9 cellular contexts compared by ENCODE assay signal in genomic region chr11:65871811-65872548, GRCh38. TPM values are rescaled to one million over a fixed set of nuclear protein-coding genes. Genes with fewer than 3 reads are reported as not detected.
DNase-seq lines count a peak whose midpoint lies in the region; ATAC-seq, FAIRE-seq and TF ChIP-seq lines count a peak whose summit lies in the region.
"Had no signal": no experiment of that assay in that cellular context is flagged by ENCODE, and none has a peak within 500 bp of the region (broad histone marks: within the 10 kb centered on the region; RNA-seq: fewer than 3 reads in every experiment).

No MANE protein-coding gene starts in this region.

- peaks cover 6% of the 10 kb centered on the region for H3K4me1 ChIP-seq in A549

- H3K4me3 ChIP-seq in A549 = no peak overlapping the region

- POLR2A ChIA-PET in A549 (lab: Yijun Ruan, JAX) = interaction anchor here (0.6 to 1.8 kb wide), 5 partner anchors 12 to 19 kb away, joined by 3 to 10 read pairs (median 6); partner anchors contain the start of genes FIBP and MUS81

- no peak for TF ChIP-seq POLR2A in A549 (IDR thresholded peaks at IDR 0.05; ENCODE audit: low read length)

- WGBS in A549 (ENCODE audit: missing lambda C conversion rate) = 90% methylated on average over 14 of the region's 26 CpGs

- FAIRE-seq in A549 (lab: Jason Lieb, UNC) = no peak
- FAIRE-seq: endometrium had no signal

- H3K9me3 Mint-ChIP-seq in endothelial cell (ENCODE audit: unreplicated experiment) = no peaks in the 10 kb centered on the region

- H3K27ac ChIP-seq in A549 = peak overlapping the region in 1 of 2 experiments; percentile 82; a peak in 3 of 6 replicates

- H3K9me3 ChIP-seq in A549 = no peaks in the 10 kb centered on the region

- DNase-seq in A549 (ENCODE audit: low read depth in 1 of 2, low spot score in 1 of 2) (no peak), LHCN-M2 (ENCODE audit: low read depth) (peak; percentile 57), endothelial cell (ENCODE audit: low spot score) (peak; percentile 56), myocyte (ENCODE audit: low read depth) (peak; percentile 64), amniotic stem cell (lab: John Stamatoyannopoulos, UW) (no peak), DMS79 (lab: John Stamatoyannopoulos, UW) (no peak), NCI-H1048 (lab: John Stamatoyannopoulos, UW) (no peak)

- H3K4me1 Mint-ChIP-seq in endothelial cell (ENCODE audit: unreplicated experiment) = peaks cover 43% of the 10 kb centered on the region

- peak overlapping the region; percentile 92 for H3K4me3 Mint-ChIP-seq in endothelial cell (ENCODE audit: unreplicated experiment)

- peak overlapping the region; percentile 61 for H3K27ac Mint-ChIP-seq in endothelial cell (ENCODE audit: unreplicated experiment)

- no peak for TF ChIP-seq RAD21 in A549 (conservative IDR thresholded peaks at IDR 0.05 in 1 of 2, IDR thresholded peaks at IDR 0.05 in 1 of 2)

- peaks cover 18% of the 10 kb centered on the region for H3K36me3 Mint-ChIP-seq in endothelial cell (ENCODE audit: low read depth, unreplicated experiment)

- H3K4me2 ChIP-seq in A549 = no peak overlapping the region

- TF ChIP-seq CTCF in A549 (IDR thresholded peaks at IDR 0.05) = no peak
- TF ChIP-seq CTCF in endothelial cell (IDR thresholded peaks at IDR 0.05; ENCODE audit: unreplicated experiment) = no peak

- peaks cover 33% of the 10 kb centered on the region for H3K27me3 Mint-ChIP-seq in endothelial cell (ENCODE audit: unreplicated experiment)

- ATAC-seq in A549 (peak; percentile 1 to 6; a peak in 1 of 6 replicates), HG02588 (IDR thresholded peaks at IDR 0.05; ENCODE audit: unreplicated experiment) (no peak)

- TF ChIP-seq EP300 in A549 (IDR thresholded peaks at IDR 0.05) = no peak

- CTCF ChIA-PET in A549 (lab: Yijun Ruan, JAX) = interaction anchor here (1.1 to 7.5 kb wide), 3 partner anchors 11 to 18 kb away, joined by 4 to 158 read pairs (median 78); partner anchors contain the start of genes CFL1, FIBP and MUS81

TF ChIP-seq in A549, 52 proteins besides CTCF, POLR2A, EP300 and RAD21:
- no peak for TF ChIP-seq PHF8 (IDR thresholded peaks at IDR 0.05; ENCODE audit: borderline replicate concordance, low read depth)
- TF ChIP-seq EHF (CRISPR knock-in tag; IDR thresholded peaks at IDR 0.05) = no peak
- TF ChIP-seq NPAS2 (CRISPR knock-in tag; IDR thresholded peaks at IDR 0.05; ENCODE audit: borderline replicate concordance) = no peak
- TF ChIP-seq SMC3 (IDR thresholded peaks at IDR 0.05) = no peak
- no peak for TF ChIP-seq PBX3 (IDR thresholded peaks at IDR 0.05)
- TF ChIP-seq KDM5A (IDR thresholded peaks at IDR 0.05) = no peak
- no peak for TF ChIP-seq HOXA7 (CRISPR knock-in tag; IDR thresholded peaks at IDR 0.05)
- TF ChIP-seq ELK1 (IDR thresholded peaks at IDR 0.05; ENCODE audit: low read depth, low read length) = no peak
- TF ChIP-seq FOSL2 (IDR thresholded peaks at IDR 0.05) = no peak
- TF ChIP-seq FOSL2 (CRISPR knock-in tag; IDR thresholded peaks at IDR 0.05) = no peak
- TF ChIP-seq CHD4 (IDR thresholded peaks at IDR 0.05; ENCODE audit: borderline replicate concordance) = no peak
TF ChIP-seq in A549: peak in this region for 0.

RNA-seq across cellular contexts. Expression of gene EFEMP2, which starts 0.6 kb away (rescaled TPM):
- polyA plus RNA-seq in A549 (2011; rRNA removed) (0.89 and 1.3 TPM in 2 replicates), A549 (2017; fragmentation: RNase III; extraction: RNeasy Plus Mini Kit Qiagen cat#74134 plus additional on column Dnase treatment) (0.98 to 1.5 TPM (median 1.4 TPM) in 3 replicates)
- polyA plus RNA-seq in A549 (2012; cell fraction: cytosol; rRNA removed) = 1.2 and 1.4 TPM in 2 replicates
- 16.6 and 16.8 TPM in 2 replicates for polyA plus RNA-seq in A549 (2012; cell fraction: nucleus; rRNA removed)
- 1.1 and 1.4 TPM in 2 replicates for polyA minus RNA-seq in A549 (2011; rRNA and poly(A)+ RNA removed)
- total RNA-seq in LHCN-M2 (2014; rRNA removed) (217 and 228 TPM in 2 replicates), endothelial cell (ENCODE audit: unreplicated experiment) (248 TPM), myocyte (124 and 141 TPM in 2 replicates)
- polyA plus RNA-seq in LHCN-M2 (2012) = 372 TPM
- polyA plus RNA-seq in myocyte (2012) = 275 TPM

RNA-seq across cellular contexts. Expression of gene CTSW, which starts 7.7 kb away (rescaled TPM):
- polyA plus RNA-seq in A549 (2011; rRNA removed) (not detected in 2 replicates), A549 (2017; fragmentation: RNase III; extraction: RNeasy Plus Mini Kit Qiagen cat#74134 plus additional on column Dnase treatment) (not detected in 3 replicates)
- polyA plus RNA-seq in A549 (2012; cell fraction: cytosol; rRNA removed) = 0.03 TPM in 2 replicates
- 0.07 TPM in 1 of 2 replicates, not detected in the other for polyA plus RNA-seq in A549 (2012; cell fraction: nucleus; rRNA removed)
- polyA minus RNA-seq in A549 (2011; rRNA and poly(A)+ RNA removed) = not detected in 2 replicates
- total RNA-seq in LHCN-M2 (2014; rRNA removed) (0.40 TPM in 1 of 2 replicates, not detected in the other), endothelial cell (ENCODE audit: unreplicated experiment) (not detected), myocyte (not detected in 2 replicates)
- 0.23 TPM for polyA plus RNA-seq in LHCN-M2 (2012)
- polyA plus RNA-seq in myocyte (2012) = 0.13 TPM

RNA-seq across cellular contexts. Expression of gene MUS81, which starts 11.7 kb away (rescaled TPM):
- polyA plus RNA-seq in A549 (2011; rRNA removed) (27.8 and 30.5 TPM in 2 replicates), A549 (2017; fragmentation: RNase III; extraction: RNeasy Plus Mini Kit Qiagen cat#74134 plus additional on column Dnase treatment) (33.4 to 34.9 TPM (median 34.2 TPM) in 3 replicates)
- 44.6 and 48.3 TPM in 2 replicates for polyA plus RNA-seq in A549 (2012; cell fraction: cytosol; rRNA removed)
- polyA plus RNA-seq in A549 (2012; cell fraction: nucleus; rRNA removed) = 170 and 216 TPM in 2 replicates
- polyA minus RNA-seq in A549 (2011; rRNA and poly(A)+ RNA removed) = 32.6 and 38.0 TPM in 2 replicates
- total RNA-seq in LHCN-M2 (2014; rRNA removed) (49.4 and 51.7 TPM in 2 replicates), endothelial cell (ENCODE audit: unreplicated experiment) (73.8 TPM), myocyte (46.8 and 47.6 TPM in 2 replicates)
- 38.5 TPM for polyA plus RNA-seq in LHCN-M2 (2012)
- polyA plus RNA-seq in myocyte (2012) = 49.2 TPM

RNA-seq across cellular contexts. Expression of gene CFL1, which starts 14.0 kb away (rescaled TPM):
- polyA plus RNA-seq in A549 (2011; rRNA removed) (1,346 and 1,591 TPM in 2 replicates), A549 (2017; fragmentation: RNase III; extraction: RNeasy Plus Mini Kit Qiagen cat#74134 plus additional on column Dnase treatment) (1,780 to 1,825 TPM (median 1,795 TPM) in 3 replicates)
- polyA plus RNA-seq in A549 (2012; cell fraction: cytosol; rRNA removed) = 3,148 and 3,959 TPM in 2 replicates
- polyA plus RNA-seq in A549 (2012; cell fraction: nucleus; rRNA removed) = 2,297 and 3,054 TPM in 2 replicates
- 1,636 and 1,975 TPM in 2 replicates for polyA minus RNA-seq in A549 (2011; rRNA and poly(A)+ RNA removed)
- total RNA-seq in LHCN-M2 (2014; rRNA removed) (1,867 and 1,951 TPM in 2 replicates), endothelial cell (ENCODE audit: unreplicated experiment) (1,740 TPM), myocyte (748 and 837 TPM in 2 replicates)
- 2,281 TPM for polyA plus RNA-seq in LHCN-M2 (2012)
- polyA plus RNA-seq in myocyte (2012) = 1,171 TPM

RNA-seq across cellular contexts. Expression of gene FIBP, which starts 16.3 kb away (rescaled TPM):
- polyA plus RNA-seq in A549 (2011; rRNA removed) (72.2 and 83.0 TPM in 2 replicates), A549 (2017; fragmentation: RNase III; extraction: RNeasy Plus Mini Kit Qiagen cat#74134 plus additional on column Dnase treatment) (60.4 to 66.2 TPM (median 65.3 TPM) in 3 replicates)
- polyA plus RNA-seq in A549 (2012; cell fraction: cytosol; rRNA removed) = 119 and 157 TPM in 2 replicates
- 121 and 152 TPM in 2 replicates for polyA plus RNA-seq in A549 (2012; cell fraction: nucleus; rRNA removed)
- 81.2 and 91.4 TPM in 2 replicates for polyA minus RNA-seq in A549 (2011; rRNA and poly(A)+ RNA removed)
- total RNA-seq in LHCN-M2 (2014; rRNA removed) (165 and 171 TPM in 2 replicates), endothelial cell (ENCODE audit: unreplicated experiment) (75.6 TPM), myocyte (92.4 and 103 TPM in 2 replicates)
- 159 TPM for polyA plus RNA-seq in LHCN-M2 (2012)
- polyA plus RNA-seq in myocyte (2012) = 116 TPM

Comparison
In these comparisons a context has a peak if more than half of its experiments do, and no peak if none do; other contexts are left out.
1. DNase-seq: peak in LHCN-M2 (single experiment), endothelial cell (single experiment) and myocyte (single experiment); none in A549 (0 of 2), amniotic stem cell (single experiment), DMS79 (single experiment) and NCI-H1048 (single experiment).